8 cellular contexts compared by ENCODE assay signal in the genomic region with DNA sequence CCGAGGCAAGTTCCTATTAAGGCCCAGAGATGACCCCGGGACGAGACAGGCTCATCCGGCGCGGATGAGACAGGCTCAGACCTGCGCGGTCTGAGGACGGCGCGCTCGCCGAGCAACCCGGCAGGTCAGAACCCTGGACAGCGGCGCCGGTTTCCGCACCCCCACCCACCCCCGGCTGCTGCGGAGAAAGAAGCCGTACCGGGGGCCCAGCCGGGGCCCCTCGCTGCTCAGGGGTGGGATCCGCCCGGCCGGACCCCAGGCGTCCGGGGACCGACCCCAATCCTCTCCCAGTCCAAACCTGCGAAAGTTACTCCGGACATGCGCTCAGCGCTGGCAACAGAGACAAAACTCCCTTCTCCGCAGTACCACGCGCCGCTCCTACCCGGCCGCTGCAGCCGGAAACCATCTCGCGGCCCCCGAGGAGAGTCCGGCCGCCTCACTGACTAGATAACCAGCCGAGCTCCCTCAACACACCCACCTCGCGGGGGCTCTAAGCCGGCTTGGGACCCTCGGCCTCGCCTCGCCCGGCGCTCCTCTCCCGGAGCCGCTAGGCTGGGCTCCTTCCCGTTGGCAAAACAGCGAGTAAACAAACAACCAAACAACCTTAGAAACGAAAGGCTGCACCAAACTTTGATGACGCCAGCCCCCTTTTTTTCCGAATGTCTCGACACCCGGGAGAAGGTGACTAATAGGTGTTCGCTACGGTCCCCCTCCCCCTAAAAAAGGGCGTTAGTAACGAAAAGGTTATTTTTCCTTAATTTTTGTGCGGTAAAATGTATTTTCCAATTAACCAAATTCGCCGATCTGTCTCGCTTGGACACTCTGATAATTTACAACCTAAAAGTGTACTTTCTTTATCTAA. TPM values are rescaled to one million over a fixed set of nuclear protein-coding genes. Genes with fewer than 3 reads are reported as not detected.
DNase-seq lines count a peak whose midpoint lies in the region; ATAC-seq and TF ChIP-seq lines count a peak whose summit lies in the region.

No MANE protein-coding gene starts in this region.

- no peaks in the 10 kb centered on the region for H3K9me3 ChIP-seq in CD4-positive, CD25-positive, alpha-beta regulatory T cell (ENCODE audit: control insufficient read depth in 2 of 2, low read length in 2 of 2)

- H3K27ac ChIP-seq in CD4-positive, CD25-positive, alpha-beta regulatory T cell (ENCODE audit: insufficient read depth, low read length, poor library complexity, severe bottlenecking) = no peak overlapping the region

- no peak for TF ChIP-seq CTCF in brain (conservative IDR thresholded peaks at IDR 0.05)

- H3K27me3 Mint-ChIP-seq in CD4-positive, CD25-positive, alpha-beta regulatory T cell = peaks cover 68% of the 10 kb centered on the region
- peaks cover 74% of the 10 kb centered on the region for H3K27me3 Mint-ChIP-seq in T-helper 2 cell treated with Interferon-gamma antibody and Interleukin-4, amounts not matched to agents 5 μg/mL and 100 μg/mL, for 36 hours (ENCODE audit: low read depth)
- peaks cover 100% of the 10 kb centered on the region for H3K27me3 Mint-ChIP-seq in brain

- H3K27me3 ChIP-seq in CD4-positive, CD25-positive, alpha-beta regulatory T cell (ENCODE audit: control insufficient read depth, insufficient read depth, low read length) = peaks cover 33% of the 10 kb centered on the region

- H3K4me3 Mint-ChIP-seq in CD4-positive, CD25-positive, alpha-beta regulatory T cell = peak overlapping the region in 1 of 4 donors; percentile 62
- peak overlapping the region; percentile 29 for H3K4me3 Mint-ChIP-seq in T-helper 2 cell treated with Interferon-gamma antibody and Interleukin-4, amounts not matched to agents 5 μg/mL and 100 μg/mL, for 36 hours
- H3K4me3 Mint-ChIP-seq in brain = peak overlapping the region; percentile 61 to 81 (median 73)

- H3K4me1 Mint-ChIP-seq in CD4-positive, CD25-positive, alpha-beta regulatory T cell = peaks cover 0 to 16% (median 2%) of the 10 kb centered on the region in 4 donors
- peaks cover 1% of the 10 kb centered on the region for H3K4me1 Mint-ChIP-seq in T-helper 2 cell treated with Interferon-gamma antibody and Interleukin-4, amounts not matched to agents 5 μg/mL and 100 μg/mL, for 36 hours (ENCODE audit: low read depth)
- H3K4me1 Mint-ChIP-seq in brain = peaks cover 26% of the 10 kb centered on the region

- H3K36me3 Mint-ChIP-seq in CD4-positive, CD25-positive, alpha-beta regulatory T cell = no peaks in the 10 kb centered on the region
- H3K36me3 Mint-ChIP-seq in T-helper 2 cell treated with Interferon-gamma antibody and Interleukin-4, amounts not matched to agents 5 μg/mL and 100 μg/mL, for 36 hours (ENCODE audit: low read depth) = no peaks in the 10 kb centered on the region
- no peaks in the 10 kb centered on the region for H3K36me3 Mint-ChIP-seq in brain

- peaks cover 0 to 12% (median 0%) of the 10 kb centered on the region in 7 donors for H3K9me3 Mint-ChIP-seq in CD4-positive, CD25-positive, alpha-beta regulatory T cell
- H3K9me3 Mint-ChIP-seq in T-helper 2 cell treated with Interferon-gamma antibody and Interleukin-4, amounts not matched to agents 5 μg/mL and 100 μg/mL, for 36 hours = no peaks in the 10 kb centered on the region
- peaks cover 0 to 6% (median 0%) of the 10 kb centered on the region in 5 experiments for H3K9me3 Mint-ChIP-seq in brain

- peak in 2 of 3 donors; percentile 24 to 44 for DNase-seq in CD4-positive, CD25-positive, alpha-beta regulatory T cell
- DNase-seq in T-helper 2 cell treated with Interferon-gamma antibody and Interleukin-4, amounts not matched to agents 5 μg/mL and 100 μg/mL, for 36 hours (ENCODE audit: low spot score) = peak; percentile 51
- DNase-seq in iPS-NIHi11 (ENCODE audit: low spot score) = peak; percentile 85
- peak; percentile 17 to 40 for DNase-seq in stimulated activated CD4-positive, alpha-beta T cell treated with anti-CD3 and anti-CD28 coated beads, Interleukin-15, amount 100 ng/mL, for 48 hours (ENCODE audit: low read depth in 2 of 2)
- DNase-seq in NCI-H1436 treated with DMSO at 0.1 percent for 48 hours (lab: John Stamatoyannopoulos, UW) = no peak
- DNase-seq in LoVo (ENCODE audit: low spot score) = no peak

- H3K4me3 ChIP-seq in CD4-positive, CD25-positive, alpha-beta regulatory T cell (ENCODE audit: low read depth, low read length) = no peak overlapping the region

- peaks cover 9% of the 10 kb centered on the region for H3K4me1 ChIP-seq in CD4-positive, CD25-positive, alpha-beta regulatory T cell (ENCODE audit: control insufficient read depth, insufficient read depth, low read length, poor library complexity, severe bottlenecking)

- ATAC-seq in CD4-positive, CD25-positive, alpha-beta regulatory T cell (ENCODE audit: low read depth in 2 of 2) = peak; percentile 47 to 63
- peak; percentile 72 for ATAC-seq in HG02588 (IDR thresholded peaks at IDR 0.05; ENCODE audit: unreplicated experiment)

- H3K36me3 ChIP-seq in CD4-positive, CD25-positive, alpha-beta regulatory T cell (ENCODE audit: control insufficient read depth, insufficient read depth, low read length) = no peaks in the 10 kb centered on the region

- no peak overlapping the region for H3K27ac Mint-ChIP-seq in CD4-positive, CD25-positive, alpha-beta regulatory T cell
- H3K27ac Mint-ChIP-seq in T-helper 2 cell treated with Interferon-gamma antibody and Interleukin-4, amounts not matched to agents 5 μg/mL and 100 μg/mL, for 36 hours = no peak overlapping the region
- H3K27ac Mint-ChIP-seq in brain = peak overlapping the region in 2 of 5 experiments; percentile 9 to 24

RNA-seq across cellular contexts. Expression of a gene that starts 2.3 kb away (rescaled TPM):
- total RNA-seq in CD4-positive, CD25-positive, alpha-beta regulatory T cell = not detected
- not detected for polyA plus RNA-seq in CD4-positive, CD25-positive, alpha-beta regulatory T cell
- polyA plus RNA-seq in brain (ENCODE audit: insufficient read depth, low read depth, low replicate concordance) = 0.12 TPM

Comparison
In these comparisons a context has a peak if more than half of its experiments do, and no peak if none do; other contexts are left out.
1. DNase-seq: peak in CD4-positive, CD25-positive, alpha-beta regulatory T cell (2 of 3), T-helper 2 cell treated with Interferon-gamma antibody and Interleukin-4, amounts not matched to agents 5 μg/mL and 100 μg/mL, for 36 hours (single experiment), iPS-NIHi11 (single experiment) and stimulated activated CD4-positive, alpha-beta T cell treated with anti-CD3 and anti-CD28 coated beads, Interleukin-15, amount 100 ng/mL, for 48 hours (2 of 2); none in NCI-H1436 treated with DMSO at 0.1 percent for 48 hours (single experiment) and LoVo (single experiment).